ENCODE assay signal across 1 cellular context in genomic region chr15:52018244-52018643, GRCh38.
TF ChIP-seq lines count a peak whose summit lies in the region.

No MANE protein-coding gene starts in this region.

TF ChIP-seq in GM23338, 12 proteins besides CTCF, POLR2A, EP300 and RAD21 (continued from another document):
- TF ChIP-seq ZNF462 (CRISPR knock-in tag; IDR thresholded peaks at IDR 0.05) (no peak), ZNF331 (CRISPR knock-in tag; IDR thresholded peaks at IDR 0.05; ENCODE audit: low read depth) (no peak), POLR2AphosphoS5 (IDR thresholded peaks at IDR 0.05; ENCODE audit: low read depth) (no peak), JUNB (IDR thresholded peaks at IDR 0.05; ENCODE audit: unreplicated experiment) (no peak), ZNF114 (CRISPR knock-in tag; IDR thresholded peaks at IDR 0.05) (no peak), NANOG (IDR thresholded peaks at IDR 0.05; ENCODE audit: borderline replicate concordance) (no peak), ETS1 (IDR thresholded peaks at IDR 0.05) (no peak), CREB1 (CRISPR knock-in tag; IDR thresholded peaks at IDR 0.05; ENCODE audit: low read depth) (no peak)
